9 cellular contexts compared by ENCODE assay signal in the genomic region with DNA sequence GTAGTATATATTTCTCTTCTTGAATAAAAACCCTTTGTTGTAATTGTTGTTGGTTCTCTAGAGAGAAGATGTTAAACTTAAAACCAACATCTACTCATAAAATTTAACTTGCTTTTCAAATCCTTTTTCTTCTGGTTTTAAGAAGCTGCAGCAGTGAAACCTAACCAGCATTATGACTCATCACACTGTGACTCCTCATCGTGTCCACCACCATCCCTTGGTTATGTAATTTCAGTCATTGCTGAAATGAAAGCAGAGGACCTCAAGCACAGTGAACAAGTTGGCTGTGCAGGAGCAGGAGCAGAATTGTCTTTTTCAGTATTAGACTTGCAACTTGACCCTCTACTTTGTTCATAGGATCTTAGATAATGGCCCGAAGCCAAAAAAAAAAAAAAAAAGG.
DNase-seq lines count a peak whose midpoint lies in the region; ATAC-seq, FAIRE-seq and TF ChIP-seq lines count a peak whose summit lies in the region.
"Had no signal": no experiment of that assay in that cellular context is flagged by ENCODE, and none has a peak within 500 bp of the region (broad histone marks: within the 10 kb centered on the region; RNA-seq: fewer than 3 reads in every experiment).

No MANE protein-coding gene starts in this region.

- H3K27ac ChIP-seq in PC-3 (ENCODE audit: low read length): peak overlapping the region; percentile 65
- no peak overlapping the region for H3K27ac ChIP-seq in left lung
- H3K27ac ChIP-seq in esophagus squamous epithelium: no peak overlapping the region
- no peak overlapping the region for H3K27ac ChIP-seq in kidney (ENCODE audit: low read depth in 2 of 2, low read length in 2 of 2)

- no peak for TF ChIP-seq CTCF in PC-3 (conservative IDR thresholded peaks at IDR 0.05; ENCODE audit: low read depth, low read length)
- TF ChIP-seq CTCF in left lung (IDR thresholded peaks at IDR 0.05): no peak
- no peak for TF ChIP-seq CTCF in esophagus squamous epithelium (IDR thresholded peaks at IDR 0.05)
- TF ChIP-seq CTCF in kidney (IDR thresholded peaks at IDR 0.05; ENCODE audit: borderline replicate concordance, extremely low read depth, insufficient read depth): no peak

- no peak for TF ChIP-seq POLR2A in esophagus squamous epithelium (IDR thresholded peaks at IDR 0.05)

- H3K27me3 ChIP-seq in PC-3 (ENCODE audit: low read length) (no peaks in the 10 kb centered on the region), left lung (no peaks in the 10 kb centered on the region), esophagus squamous epithelium (no peaks in the 10 kb centered on the region)

- BruUV-seq in PC-3 (replicated peaks; lab: Mats Ljungman, UMichigan): no TSS peak

- H3K9ac ChIP-seq in PC-3 (ENCODE audit: low read length) (no peak overlapping the region; the same call in 1 of the 2 replicates), kidney (ENCODE audit: low read length in 2 of 2) (no peak overlapping the region)

- H3K4me3 ChIP-seq in PC-3 (ENCODE audit: low read length) (0 out of 2 replicates have a peak overlapping the region, but pooled peaks have one; percentile 17), left lung (no peak overlapping the region), esophagus squamous epithelium (no peak overlapping the region), kidney (ENCODE audit: low read length in 2 of 2) (no peak overlapping the region)

- H3K4me3 Mint-ChIP-seq in activated CD4-positive, alpha-beta T cell treated with anti-CD3 and anti-CD28 coated beads for 36 hours: no peak overlapping the region

- H3K4me1 Mint-ChIP-seq in activated CD4-positive, alpha-beta T cell treated with anti-CD3 and anti-CD28 coated beads for 36 hours: no peaks in the 10 kb centered on the region

- H3F3A ChIP-seq in PC-3 (ENCODE audit: low read length, unreplicated experiment): no peaks in the 10 kb centered on the region

- H3K9me3 ChIP-seq in PC-3 (ENCODE audit: low read length) (no peaks in the 10 kb centered on the region), left lung (no peaks in the 10 kb centered on the region), esophagus squamous epithelium (no peaks in the 10 kb centered on the region), kidney (ENCODE audit: control insufficient read depth in 1 of 2, low read length in 2 of 2) (no peaks in the 10 kb centered on the region)

- peaks cover 3% of the 10 kb centered on the region for H3K27me3 Mint-ChIP-seq in activated CD4-positive, alpha-beta T cell treated with anti-CD3 and anti-CD28 coated beads for 36 hours

- POLR2A ChIA-PET in activated CD4-positive, alpha-beta T cell treated with anti-CD3 and anti-CD28 coated beads for 36 hours (lab: Charles Lee): no interaction called here
- POLR2A ChIA-PET in PC-3 (lab: Charles Lee; ENCODE audit: unreplicated experiment): interaction anchor here (0.6 kb wide), 1 partner anchor 1133 kb away, joined by 7 read pairs; the partner anchor contains the start of gene MED4

- peaks cover 28% of the 10 kb centered on the region for H3K4me1 ChIP-seq in PC-3 (ENCODE audit: insufficient read depth, low read length)
- peaks cover 0 to 3% of the 10 kb centered on the region in 2 donors for H3K4me1 ChIP-seq in left lung
- no peaks in the 10 kb centered on the region for H3K4me1 ChIP-seq in esophagus squamous epithelium
- H3K4me1 ChIP-seq in kidney (ENCODE audit: control insufficient read depth in 1 of 2, insufficient read depth in 1 of 2, low read depth in 1 of 2, low read length in 2 of 2): no peaks in the 10 kb centered on the region

- no peak overlapping the region for H3K27ac Mint-ChIP-seq in activated CD4-positive, alpha-beta T cell treated with anti-CD3 and anti-CD28 coated beads for 36 hours

- H3K9me2 ChIP-seq in PC-3 (replicated peaks; ENCODE audit: low read length): no peaks in the 10 kb centered on the region

- H2AFZ ChIP-seq in PC-3 (ENCODE audit: low read length): no peak overlapping the region

- no peaks in the 10 kb centered on the region for H4K20me1 ChIP-seq in PC-3 (ENCODE audit: low read length)

- H3K4me2 ChIP-seq in PC-3 (ENCODE audit: low read length): peak overlapping the region; percentile 56

- intact Hi-C loops in activated CD4-positive, alpha-beta T cell treated with anti-CD3 and anti-CD28 coated beads for 36 hours (cut with DNase I, micrococcal nuclease): no loop called here
- intact Hi-C loops in PC-3 (cut with micrococcal nuclease) (no loop called here), left lung (cut with DNase I) (no loop called here), esophagus squamous epithelium (cut with DNase I) (no loop called here), kidney (cut with DNase I) (no loop called here)

- WGBS in esophagus squamous epithelium, 2 donors: 40 to 41% methylated on average over 2 of the region's 2 CpGs

- peak; percentile 39 for ATAC-seq in activated CD4-positive, alpha-beta T cell treated with anti-CD3 and anti-CD28 coated beads for 36 hours
- peak; percentile 99 for ATAC-seq in HG02884 (IDR thresholded peaks at IDR 0.05; ENCODE audit: unreplicated experiment)
- peak; percentile 87 for ATAC-seq in PC-3
- peak; percentile 81 for ATAC-seq in left lung

- H3K9me3 Mint-ChIP-seq in activated CD4-positive, alpha-beta T cell treated with anti-CD3 and anti-CD28 coated beads for 36 hours (ENCODE audit: low read depth): no peaks in the 10 kb centered on the region

- no peaks in the 10 kb centered on the region for H3K36me3 Mint-ChIP-seq in activated CD4-positive, alpha-beta T cell treated with anti-CD3 and anti-CD28 coated beads for 36 hours (ENCODE audit: low read depth)

- H3K36me3 ChIP-seq in PC-3 (ENCODE audit: low read depth, low read length) (no peaks in the 10 kb centered on the region), left lung (no peaks in the 10 kb centered on the region), esophagus squamous epithelium (no peaks in the 10 kb centered on the region), kidney (ENCODE audit: control insufficient read depth in 1 of 2, insufficient read depth in 2 of 2, low read length in 2 of 2) (no peaks in the 10 kb centered on the region)

- CTCF ChIA-PET in activated CD4-positive, alpha-beta T cell treated with anti-CD3 and anti-CD28 coated beads for 36 hours (lab: Charles Lee): interaction anchor here (0.8 to 1.4 kb wide), 3 partner anchors 12 to 55 kb away, joined by 3 to 4 read pairs (median 4); no protein-coding TSS in a partner anchor
- CTCF ChIA-PET in PC-3 (lab: Charles Lee): no interaction called here

- no peak for FAIRE-seq in kidney (lab: Jason Lieb, UNC)
- FAIRE-seq: islet of Langerhans had no signal

- no peaks in the 10 kb centered on the region for H3K79me2 ChIP-seq in PC-3 (ENCODE audit: low read length)

- DNase-seq in activated CD4-positive, alpha-beta T cell treated with anti-CD3 and anti-CD28 coated beads for 36 hours: peak; percentile 18
- no peak for DNase-seq in activated CD4-positive, alpha-beta T cell treated with anti-CD3 and anti-CD28 coated beads, Interleukin-2, amount 50 U/mL, for 4 hours
- DNase-seq in PC-3 (peak; percentile 79), left lung (no peak), esophagus squamous epithelium (lab: John Stamatoyannopoulos, UW) (no peak), HuH-7 (ENCODE audit: low spot score) (no peak), kidney (no peak)

Comparison
In these comparisons a context has a peak if more than half of its experiments do, and no peak if none do; other contexts are left out.
1. DNase-seq: peak in activated CD4-positive, alpha-beta T cell treated with anti-CD3 and anti-CD28 coated beads for 36 hours (single experiment) and PC-3 (single experiment); none in activated CD4-positive, alpha-beta T cell treated with anti-CD3 and anti-CD28 coated beads, Interleukin-2, amount 50 U/mL, for 4 hours (0 of 2), left lung (0 of 2), esophagus squamous epithelium (single experiment), HuH-7 (single experiment) and kidney (single experiment).
2. ATAC-seq: peak in every context shown above with its lines; median percentile 99 in HG02884; 87 in PC-3; 81 in left lung; 39 in activated CD4-positive, alpha-beta T cell treated with anti-CD3 and anti-CD28 coated beads for 36 hours.